ENCODE assay signal across 9 cellular contexts in the genomic region with DNA sequence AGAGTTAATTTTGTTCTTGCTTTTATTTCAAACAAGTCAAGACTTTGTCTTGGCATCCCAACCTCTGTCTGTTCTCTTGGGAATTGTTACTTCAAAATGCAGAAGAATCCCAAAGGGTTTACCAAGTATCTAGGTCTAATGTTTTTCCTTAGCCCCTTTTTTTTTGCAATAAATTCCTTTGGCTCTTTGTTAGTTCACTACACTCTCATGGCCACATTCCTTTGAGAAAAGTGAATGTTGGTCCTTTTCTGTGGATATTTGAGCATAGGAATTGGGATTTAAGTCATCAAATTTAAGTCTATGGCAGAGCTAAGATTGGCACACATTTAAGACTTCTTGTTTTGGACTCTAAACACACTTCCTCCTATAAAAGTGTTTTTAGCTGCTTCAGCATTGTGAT. TPM values are rescaled to one million over a fixed set of nuclear protein-coding genes. Genes with fewer than 3 reads are reported as not detected.
A peak's percentile ranks its signal among the peaks of the same experiment; 100 is the strongest.
DNase-seq lines count a peak whose midpoint lies in the region; ATAC-seq, FAIRE-seq and TF ChIP-seq lines count a peak whose summit lies in the region.
"Had no signal": no experiment of that assay in that cellular context is flagged by ENCODE, and none has a peak within 500 bp of the region (broad histone marks: within the 10 kb centered on the region; RNA-seq: fewer than 3 reads in every experiment).

No MANE protein-coding gene starts in this region.

- CTCF ChIA-PET in activated naive CD4-positive, alpha-beta T cell treated with anti-CD3 and anti-CD28 coated beads, Interleukin-2, amount 10 ng/mL, durations not matched to agents 7 days and 5 days (lab: Charles Lee): no interaction called here
- CTCF ChIA-PET in WTC11 (lab: Charles Lee): no interaction called here

- H3K27me3 Mint-ChIP-seq in activated naive CD4-positive, alpha-beta T cell treated with anti-CD3 and anti-CD28 coated beads, Interleukin-2, amount 10 ng/mL, durations not matched to agents 7 days and 5 days: no peaks in the 10 kb centered on the region
- no peaks in the 10 kb centered on the region for H3K27me3 Mint-ChIP-seq in WTC11 (ENCODE audit: low read depth)
- H3K27me3 Mint-ChIP-seq in stimulated activated naive CD8-positive, alpha-beta T cell treated with anti-CD3 and anti-CD28 coated beads, Interleukin-15, amount 100 ng/mL, for 72 hours: no peaks in the 10 kb centered on the region

- H3K36me3 Mint-ChIP-seq in activated naive CD4-positive, alpha-beta T cell treated with anti-CD3 and anti-CD28 coated beads, Interleukin-2, amount 10 ng/mL, durations not matched to agents 7 days and 5 days: peaks cover 23% of the 10 kb centered on the region
- H3K36me3 Mint-ChIP-seq in WTC11: peaks cover 30% of the 10 kb centered on the region

- no peaks in the 10 kb centered on the region for H3K9me3 Mint-ChIP-seq in activated naive CD4-positive, alpha-beta T cell treated with anti-CD3 and anti-CD28 coated beads, Interleukin-2, amount 10 ng/mL, durations not matched to agents 7 days and 5 days
- no peaks in the 10 kb centered on the region for H3K9me3 Mint-ChIP-seq in WTC11
- no peaks in the 10 kb centered on the region for H3K9me3 Mint-ChIP-seq in stimulated activated naive CD8-positive, alpha-beta T cell treated with anti-CD3 and anti-CD28 coated beads, Interleukin-15, amount 100 ng/mL, for 72 hours

- no peak for DNase-seq in activated naive CD4-positive, alpha-beta T cell treated with anti-CD3 and anti-CD28 coated beads, Interleukin-2, amount 10 ng/mL, durations not matched to agents 7 days and 5 days
- DNase-seq in activated naive CD4-positive, alpha-beta T cell (lab: John Stamatoyannopoulos, UW): no peak
- no peak for DNase-seq in WTC11 (ENCODE audit: low spot score)
- DNase-seq in foreskin fibroblast: no peak
- DNase-seq in stimulated activated naive CD8-positive, alpha-beta T cell treated with anti-CD3 and anti-CD28 coated beads, Interleukin-15, amount 100 ng/mL, for 72 hours: no peak
- DNase-seq in NCI-H774 (lab: John Stamatoyannopoulos, UW): no peak
- no peak for DNase-seq in RCC 7860 (ENCODE audit: low spot score)
- DNase-seq: stimulated activated CD4-positive, alpha-beta T cell treated with anti-CD3 and anti-CD28 coated beads, Interleukin-4, amount 100 ng/mL, for 1 hour had no signal

- peak overlapping the region; percentile 3 to 81 for H3K4me3 ChIP-seq in foreskin fibroblast (ENCODE audit: low read depth in 1 of 2, low read length in 2 of 2)

- H3K4me3 Mint-ChIP-seq in activated naive CD4-positive, alpha-beta T cell treated with anti-CD3 and anti-CD28 coated beads, Interleukin-2, amount 10 ng/mL, durations not matched to agents 7 days and 5 days: peak overlapping the region; percentile 93
- H3K4me3 Mint-ChIP-seq in WTC11: peak overlapping the region; percentile 97
- H3K4me3 Mint-ChIP-seq in stimulated activated naive CD8-positive, alpha-beta T cell treated with anti-CD3 and anti-CD28 coated beads, Interleukin-15, amount 100 ng/mL, for 72 hours: peak overlapping the region; percentile 93 to 94

- H3K4me1 Mint-ChIP-seq in activated naive CD4-positive, alpha-beta T cell treated with anti-CD3 and anti-CD28 coated beads, Interleukin-2, amount 10 ng/mL, durations not matched to agents 7 days and 5 days: peaks cover 44% of the 10 kb centered on the region
- peaks cover 28% of the 10 kb centered on the region for H3K4me1 Mint-ChIP-seq in WTC11
- H3K4me1 Mint-ChIP-seq in stimulated activated naive CD8-positive, alpha-beta T cell treated with anti-CD3 and anti-CD28 coated beads, Interleukin-15, amount 100 ng/mL, for 72 hours: peaks cover 45% of the 10 kb centered on the region

- FAIRE-seq in RCC 7860 (lab: Jason Lieb, UNC): no peak

- POLR2A ChIA-PET in WTC11 (lab: Charles Lee): no interaction called here

- TF ChIP-seq CTCF in WTC11 (IDR thresholded peaks at IDR 0.05) (no peak), foreskin fibroblast (IDR thresholded peaks at IDR 0.05; ENCODE audit: low read depth, low read length) (no peak)

- peak overlapping the region; percentile 24 for H3K27ac Mint-ChIP-seq in activated naive CD4-positive, alpha-beta T cell treated with anti-CD3 and anti-CD28 coated beads, Interleukin-2, amount 10 ng/mL, durations not matched to agents 7 days and 5 days
- peak overlapping the region; percentile 99 for H3K27ac Mint-ChIP-seq in WTC11
- H3K27ac Mint-ChIP-seq in stimulated activated naive CD8-positive, alpha-beta T cell treated with anti-CD3 and anti-CD28 coated beads, Interleukin-15, amount 100 ng/mL, for 72 hours: peak overlapping the region in 1 of 2 donors; percentile 35

- ATAC-seq in WTC11 (no peak), GM18868 (IDR thresholded peaks at IDR 0.05; ENCODE audit: unreplicated experiment) (no peak)
- ATAC-seq in stimulated activated naive CD8-positive, alpha-beta T cell treated with anti-CD3 and anti-CD28 coated beads, Interleukin-15, amount 100 ng/mL, for 72 hours: no peak

TF ChIP-seq in WTC11, 78 proteins besides CTCF, POLR2A, EP300 and RAD21:
- TF ChIP-seq, protein P1, sequence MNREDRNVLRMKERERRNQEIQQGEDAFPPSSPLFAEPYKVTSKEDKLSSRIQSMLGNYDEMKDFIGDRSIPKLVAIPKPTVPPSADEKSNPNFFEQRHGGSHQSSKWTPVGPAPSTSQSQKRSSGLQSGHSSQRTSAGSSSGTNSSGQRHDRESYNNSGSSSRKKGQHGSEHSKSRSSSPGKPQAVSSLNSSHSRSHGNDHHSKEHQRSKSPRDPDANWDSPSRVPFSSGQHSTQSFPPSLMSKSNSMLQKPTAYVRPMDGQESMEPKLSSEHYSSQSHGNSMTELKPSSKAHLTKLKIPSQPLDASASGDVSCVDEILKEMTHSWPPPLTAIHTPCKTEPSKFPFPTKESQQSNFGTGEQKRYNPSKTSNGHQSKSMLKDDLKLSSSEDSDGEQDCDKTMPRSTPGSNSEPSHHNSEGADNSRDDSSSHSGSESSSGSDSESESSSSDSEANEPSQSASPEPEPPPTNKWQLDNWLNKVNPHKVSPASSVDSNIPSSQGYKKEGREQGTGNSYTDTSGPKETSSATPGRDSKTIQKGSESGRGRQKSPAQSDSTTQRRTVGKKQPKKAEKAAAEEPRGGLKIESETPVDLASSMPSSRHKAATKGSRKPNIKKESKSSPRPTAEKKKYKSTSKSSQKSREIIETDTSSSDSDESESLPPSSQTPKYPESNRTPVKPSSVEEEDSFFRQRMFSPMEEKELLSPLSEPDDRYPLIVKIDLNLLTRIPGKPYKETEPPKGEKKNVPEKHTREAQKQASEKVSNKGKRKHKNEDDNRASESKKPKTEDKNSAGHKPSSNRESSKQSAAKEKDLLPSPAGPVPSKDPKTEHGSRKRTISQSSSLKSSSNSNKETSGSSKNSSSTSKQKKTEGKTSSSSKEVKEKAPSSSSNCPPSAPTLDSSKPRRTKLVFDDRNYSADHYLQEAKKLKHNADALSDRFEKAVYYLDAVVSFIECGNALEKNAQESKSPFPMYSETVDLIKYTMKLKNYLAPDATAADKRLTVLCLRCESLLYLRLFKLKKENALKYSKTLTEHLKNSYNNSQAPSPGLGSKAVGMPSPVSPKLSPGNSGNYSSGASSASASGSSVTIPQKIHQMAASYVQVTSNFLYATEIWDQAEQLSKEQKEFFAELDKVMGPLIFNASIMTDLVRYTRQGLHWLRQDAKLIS (CRISPR knock-in tag; IDR thresholded peaks at IDR 0.05; ENCODE audit: borderline replicate concordance): no peak
- TF ChIP-seq PRRX2 (CRISPR knock-in tag; IDR thresholded peaks at IDR 0.05) (no peak), TCF7 (CRISPR knock-in tag; IDR thresholded peaks at IDR 0.05; ENCODE audit: low read depth) (no peak)
- TF ChIP-seq, protein P2, sequence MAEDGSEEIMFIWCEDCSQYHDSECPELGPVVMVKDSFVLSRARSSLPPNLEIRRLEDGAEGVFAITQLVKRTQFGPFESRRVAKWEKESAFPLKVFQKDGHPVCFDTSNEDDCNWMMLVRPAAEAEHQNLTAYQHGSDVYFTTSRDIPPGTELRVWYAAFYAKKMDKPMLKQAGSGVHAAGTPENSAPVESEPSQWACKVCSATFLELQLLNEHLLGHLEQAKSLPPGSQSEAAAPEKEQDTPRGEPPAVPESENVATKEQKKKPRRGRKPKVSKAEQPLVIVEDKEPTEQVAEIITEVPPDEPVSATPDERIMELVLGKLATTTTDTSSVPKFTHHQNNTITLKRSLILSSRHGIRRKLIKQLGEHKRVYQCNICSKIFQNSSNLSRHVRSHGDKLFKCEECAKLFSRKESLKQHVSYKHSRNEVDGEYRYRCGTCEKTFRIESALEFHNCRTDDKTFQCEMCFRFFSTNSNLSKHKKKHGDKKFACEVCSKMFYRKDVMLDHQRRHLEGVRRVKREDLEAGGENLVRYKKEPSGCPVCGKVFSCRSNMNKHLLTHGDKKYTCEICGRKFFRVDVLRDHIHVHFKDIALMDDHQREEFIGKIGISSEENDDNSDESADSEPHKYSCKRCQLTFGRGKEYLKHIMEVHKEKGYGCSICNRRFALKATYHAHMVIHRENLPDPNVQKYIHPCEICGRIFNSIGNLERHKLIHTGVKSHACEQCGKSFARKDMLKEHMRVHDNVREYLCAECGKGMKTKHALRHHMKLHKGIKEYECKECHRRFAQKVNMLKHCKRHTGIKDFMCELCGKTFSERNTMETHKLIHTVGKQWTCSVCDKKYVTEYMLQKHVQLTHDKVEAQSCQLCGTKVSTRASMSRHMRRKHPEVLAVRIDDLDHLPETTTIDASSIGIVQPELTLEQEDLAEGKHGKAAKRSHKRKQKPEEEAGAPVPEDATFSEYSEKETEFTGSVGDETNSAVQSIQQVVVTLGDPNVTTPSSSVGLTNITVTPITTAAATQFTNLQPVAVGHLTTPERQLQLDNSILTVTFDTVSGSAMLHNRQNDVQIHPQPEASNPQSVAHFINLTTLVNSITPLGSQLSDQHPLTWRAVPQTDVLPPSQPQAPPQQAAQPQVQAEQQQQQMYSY (CRISPR knock-in tag; IDR thresholded peaks at IDR 0.05): no peak
- TF ChIP-seq, protein P3, sequence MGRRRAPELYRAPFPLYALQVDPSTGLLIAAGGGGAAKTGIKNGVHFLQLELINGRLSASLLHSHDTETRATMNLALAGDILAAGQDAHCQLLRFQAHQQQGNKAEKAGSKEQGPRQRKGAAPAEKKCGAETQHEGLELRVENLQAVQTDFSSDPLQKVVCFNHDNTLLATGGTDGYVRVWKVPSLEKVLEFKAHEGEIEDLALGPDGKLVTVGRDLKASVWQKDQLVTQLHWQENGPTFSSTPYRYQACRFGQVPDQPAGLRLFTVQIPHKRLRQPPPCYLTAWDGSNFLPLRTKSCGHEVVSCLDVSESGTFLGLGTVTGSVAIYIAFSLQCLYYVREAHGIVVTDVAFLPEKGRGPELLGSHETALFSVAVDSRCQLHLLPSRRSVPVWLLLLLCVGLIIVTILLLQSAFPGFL (CRISPR knock-in tag; IDR thresholded peaks at IDR 0.05; ENCODE audit: borderline replicate concordance): no peak

RNA-seq across cellular contexts. Expression of a gene that starts 1.8 kb away (rescaled TPM):
- 74.7 to 89.4 TPM (median 79.0 TPM) in 3 replicates for total RNA-seq in WTC11 (2021)

RNA-seq across cellular contexts. Expression of a gene that starts 2.9 kb away (rescaled TPM):
- total RNA-seq in WTC11 (2021): 80.6 to 89.2 TPM (median 80.9 TPM) in 3 replicates

RNA-seq across cellular contexts. Expression of a gene that starts 24.3 kb away (rescaled TPM):
- total RNA-seq in WTC11 (2021): 9.4 to 10.1 TPM (median 9.9 TPM) in 3 replicates
